In genomic region chr13:49587311-49587847, GRCh38 we compare ENCODE assay signal across 15 cellular contexts. TPM values are rescaled to one million over a fixed set of nuclear protein-coding genes. Genes with fewer than 3 reads are reported as not detected.
DNase-seq lines count a peak whose midpoint lies in the region; FAIRE-seq and TF ChIP-seq lines count a peak whose summit lies in the region.
"Had no signal": no experiment of that assay in that cellular context is flagged by ENCODE, and none has a peak within 500 bp of the region (broad histone marks: within the 10 kb centered on the region; RNA-seq: fewer than 3 reads in every experiment).

No MANE protein-coding gene starts in this region.

- CTCF ChIA-PET in RWPE1 (lab: Yijun Ruan, JAX): no interaction called here

- no peaks in the 10 kb centered on the region for H4K20me1 ChIP-seq in fibroblast of lung (ENCODE audit: control insufficient read depth, extremely low read depth, insufficient read depth, low read length)

- H3K4me1 Mint-ChIP-seq in progenitor cell of endocrine pancreas (ENCODE audit: low read depth): peaks cover 20% of the 10 kb centered on the region

- no peaks in the 10 kb centered on the region for H3K27me3 Mint-ChIP-seq in progenitor cell of endocrine pancreas
- H3K27me3 Mint-ChIP-seq: CD4-positive, CD25-positive, alpha-beta regulatory T cell; stimulated activated naive CD8-positive, alpha-beta T cell treated with anti-CD3 and anti-CD28 coated beads, Interleukin-15, Interleukin-2, amounts not matched to agents 100 ng/mL and 50 ng/mL, for 24 hours had no signal

- no peak overlapping the region for H3K4me3 ChIP-seq in fibroblast of lung (replicated peaks in 1 of 4; ENCODE audit: control extremely low read depth in 1 of 4, insufficient read depth in 1 of 4, low read depth in 3 of 4, low read length in 4 of 4)

- POLR2A ChIA-PET in RWPE1 (lab: Yijun Ruan, JAX; ENCODE audit: low non-redundant PET): no interaction called here

- peak overlapping the region; percentile 98 for H3K27ac Mint-ChIP-seq in progenitor cell of endocrine pancreas
- H3K27ac Mint-ChIP-seq: stimulated activated naive CD8-positive, alpha-beta T cell treated with anti-CD3 and anti-CD28 coated beads, Interleukin-15, Interleukin-2, amounts not matched to agents 100 ng/mL and 50 ng/mL, for 24 hours had no signal

- TF ChIP-seq POLR2A in H54 (IDR thresholded peaks at IDR 0.05; ENCODE audit: low read depth, low read length): no peak

- H3K9me3 ChIP-seq in fibroblast of lung (ENCODE audit: control insufficient read depth, insufficient read depth, low read depth, low read length): no peaks in the 10 kb centered on the region

- no peak overlapping the region for H3K4me3 Mint-ChIP-seq in progenitor cell of endocrine pancreas (ENCODE audit: low read depth)

- peak; percentile 15 for DNase-seq in H54 (ENCODE audit: insufficient read length, low spot score)
- peak; percentile 67 for DNase-seq in RWPE1 (ENCODE audit: low spot score)
- peak; percentile 30 to 47 for DNase-seq in fibroblast of lung (ENCODE audit: low read depth in 2 of 2)
- DNase-seq in progenitor cell of endocrine pancreas (ENCODE audit: low spot score, unreplicated experiment): no peak
- DNase-seq in GDM1 (lab: John Stamatoyannopoulos, UW): no peak
- DNase-seq in SKM-1 treated with dmso at 0.1 percent for 144 hours (lab: John Stamatoyannopoulos, UW; ENCODE audit: unreplicated experiment): no peak
- DNase-seq in NCI-H1092 (lab: John Stamatoyannopoulos, UW): no peak
- DNase-seq: activated CD4-positive, alpha-beta T cell treated with anti-CD3 and anti-CD28 coated beads for 4 hours; activated T-cell treated with anti-CD3 and anti-CD28 coated beads, Interleukin-2, amount 50 U/mL, for 1 hour; CD4-positive, CD25-positive, alpha-beta regulatory T cell; dermis blood vessel endothelial cell; H7; stimulated activated CD4-positive, alpha-beta T cell treated with anti-CD3 and anti-CD28 coated beads, Interleukin-4, amount 100 ng/mL, for 24 hours had no signal

- no peak for TF ChIP-seq CTCF in RWPE1 (conservative IDR thresholded peaks at IDR 0.05; ENCODE audit: low read depth)
- TF ChIP-seq CTCF in fibroblast of lung (conservative IDR thresholded peaks at IDR 0.05 in 1 of 2, IDR thresholded peaks at IDR 0.05 in 1 of 2; ENCODE audit: low read depth in 1 of 2, low read length in 2 of 2): no peak
- no peak for TF ChIP-seq CTCF in progenitor cell of endocrine pancreas (IDR thresholded peaks at IDR 0.05; ENCODE audit: unreplicated experiment)

- no peaks in the 10 kb centered on the region for H3K36me3 ChIP-seq in fibroblast of lung (ENCODE audit: control insufficient read depth, insufficient read depth, low read length)

- H3K27me3 ChIP-seq in fibroblast of lung (ENCODE audit: control insufficient read depth, insufficient read depth, low read length): no peaks in the 10 kb centered on the region

- H3K36me3 Mint-ChIP-seq in progenitor cell of endocrine pancreas (ENCODE audit: insufficient read depth): no peaks in the 10 kb centered on the region

- H3K4me2 ChIP-seq in fibroblast of lung (ENCODE audit: extremely low read depth, insufficient read depth, low read length): no peak overlapping the region

- peaks cover 16% of the 10 kb centered on the region for H3K79me2 ChIP-seq in fibroblast of lung (ENCODE audit: control insufficient read depth, insufficient read depth, low read length)

- H3K27ac ChIP-seq in RWPE1 (no peak overlapping the region; the same call in 1 of the 2 replicates), fibroblast of lung (ENCODE audit: insufficient read depth, low read length) (no peak overlapping the region)

- H3K9ac ChIP-seq in fibroblast of lung (ENCODE audit: insufficient read depth, low read length): no peak overlapping the region

- no peaks in the 10 kb centered on the region for H3K9me3 Mint-ChIP-seq in progenitor cell of endocrine pancreas (ENCODE audit: low read depth)
- H3K9me3 Mint-ChIP-seq: CD4-positive, CD25-positive, alpha-beta regulatory T cell; stimulated activated naive CD8-positive, alpha-beta T cell treated with anti-CD3 and anti-CD28 coated beads, Interleukin-15, Interleukin-2, amounts not matched to agents 100 ng/mL and 50 ng/mL, for 24 hours; T-helper 1 cell treated with Interleukin-12 subunit alpha and Interleukin-12 subunit beta and Interleukin-4 antibody, amounts not matched to agents 30 μg/mL and 1 μg/mL, for 36 hours had no signal

- H3K4me1 ChIP-seq in fibroblast of lung (ENCODE audit: control insufficient read depth, extremely low read depth, insufficient read depth, low read length): peaks cover 6% of the 10 kb centered on the region

- no peak overlapping the region for H2AFZ ChIP-seq in fibroblast of lung (ENCODE audit: low read length)

- FAIRE-seq in H54 (lab: Jason Lieb, UNC): no peak

RNA-seq across cellular contexts. Expression of gene RCBTB1, which starts 2.0 kb away (rescaled TPM):
- total RNA-seq in fibroblast of lung (29.8 and 42.6 TPM in 2 replicates), progenitor cell of endocrine pancreas (29.8 and 34.5 TPM in 2 replicates)
- polyA plus RNA-seq in fibroblast of lung: 22.7 and 22.8 TPM in 2 replicates
- 14.8 and 15.2 TPM in 2 replicates for polyA plus RNA-seq in fibroblast of lung (2012)
- 7.9 and 9.8 TPM in 2 replicates for polyA minus RNA-seq in fibroblast of lung (ENCODE audit: low replicate concordance)

RNA-seq across cellular contexts. Expression of gene ARL11, which starts 40.9 kb away (rescaled TPM):
- total RNA-seq in fibroblast of lung (under 0.01 TPM in 1 of 2 replicates, not detected in the other), progenitor cell of endocrine pancreas (0.10 TPM in 1 of 2 replicates, not detected in the other)
- polyA plus RNA-seq in fibroblast of lung: not detected in 2 replicates
- polyA plus RNA-seq in fibroblast of lung (2012): not detected in 2 replicates
- not detected in 2 replicates for polyA minus RNA-seq in fibroblast of lung (ENCODE audit: low replicate concordance)

Comparison
In these comparisons a context has a peak if more than half of its experiments do, and no peak if none do; other contexts are left out.
1. DNase-seq: peak in H54 (single experiment), RWPE1 (single experiment) and fibroblast of lung (2 of 2); none in progenitor cell of endocrine pancreas (single experiment), GDM1 (single experiment), SKM-1 treated with dmso at 0.1 percent for 144 hours (single experiment) and NCI-H1092 (single experiment).